30 cellular contexts compared by ENCODE assay signal in genomic region chr5:39539470-39539869, GRCh38.
"Had no signal": no experiment of that assay in that cellular context is flagged by ENCODE, and none has a peak within 500 bp of the region (broad histone marks: within the 10 kb centered on the region; RNA-seq: fewer than 3 reads in every experiment).

No MANE protein-coding gene starts in this region.

- H3K4me1 ChIP-seq: esophagus muscularis mucosa had no signal

- H3K4me3 ChIP-seq: body of pancreas, esophagus muscularis mucosa, gastrocnemius medialis had no signal

- H3K27me3 ChIP-seq: body of pancreas, esophagus muscularis mucosa, gastrocnemius medialis had no signal

- DNase-seq: activated CD4-positive, alpha-beta memory T cell treated with anti-CD3 and anti-CD28 coated beads for 36 hours; activated CD4-positive, alpha-beta T cell treated with anti-CD3 and anti-CD28 coated beads for 36 hours; activated CD4-positive, alpha-beta T cell treated with anti-CD3 and anti-CD28 coated beads, Interleukin-2, amount 10 ng/mL, durations not matched to agents 24 days and 14 days; activated CD4-positive, CD25-positive, alpha-beta regulatory T cell; activated CD4-positive, CD25-positive, alpha-beta regulatory T cell treated with anti-CD3 and anti-CD28 coated beads, Interleukin-2, amount 50 U/mL, for 72 hours; activated CD8-positive, alpha-beta memory T cell treated with anti-CD3 and anti-CD28 coated beads, Interleukin-2, amount 10 ng/mL, durations not matched to agents 7 days and 5 days; activated CD8-positive, alpha-beta memory T cell treated with anti-CD3 and anti-CD28 coated beads, Interleukin-2, amount 50 U/mL, for 4 hours; activated CD8-positive, alpha-beta T cell treated with anti-CD3 and anti-CD28 coated beads, Interleukin-2, amount 10 ng/mL, durations not matched to agents 7 days and 5 days; activated effector memory CD4-positive, alpha-beta T cell treated with anti-CD3 and anti-CD28 coated beads, Interleukin-2, amount 50 U/mL, for 16 hours; activated naive CD4-positive, alpha-beta T cell treated with anti-CD3 and anti-CD28 coated beads for 36 hours; activated naive CD8-positive, alpha-beta T cell treated with anti-CD3 and anti-CD28 coated beads for 36 hours; activated naive CD8-positive, alpha-beta T cell treated with anti-CD3 and anti-CD28 coated beads, Interleukin-2, amount 50 U/mL, for 24 hours; activated T-cell treated with anti-CD3 and anti-CD28 coated beads, Interleukin-2, amount 50 U/mL, for 1 hour; activated T-cell treated with anti-CD3 and anti-CD28 coated beads, Interleukin-2, amount 50 U/mL, for 48 hours; amniotic stem cell; anterior cingulate cortex; body of pancreas; caudate nucleus; cortex of kidney; dermis blood vessel endothelial cell; effector CD4-positive, alpha-beta T cell; effector memory CD8-positive, alpha-beta T cell; erythroblast; foreskin keratinocyte; gastrocnemius medialis; T-helper 2 cell had no signal

- H3K36me3 Mint-ChIP-seq: activated CD4-positive, alpha-beta memory T cell treated with anti-CD3 and anti-CD28 coated beads for 36 hours; activated CD8-positive, alpha-beta memory T cell treated with anti-CD3 and anti-CD28 coated beads, Interleukin-2, amount 10 ng/mL, durations not matched to agents 7 days and 5 days; activated naive CD4-positive, alpha-beta T cell treated with anti-CD3 and anti-CD28 coated beads, Interleukin-2, amount 50 U/mL, for 24 hours; activated naive CD8-positive, alpha-beta T cell treated with anti-CD3 and anti-CD28 coated beads for 36 hours had no signal

- H3K27ac ChIP-seq: body of pancreas, esophagus muscularis mucosa, foreskin keratinocyte, gastrocnemius medialis had no signal

- H3K27ac Mint-ChIP-seq: activated CD4-positive, alpha-beta memory T cell treated with anti-CD3 and anti-CD28 coated beads for 36 hours; activated CD4-positive, alpha-beta T cell treated with anti-CD3 and anti-CD28 coated beads for 36 hours; activated CD4-positive, alpha-beta T cell treated with anti-CD3 and anti-CD28 coated beads, Interleukin-2, amount 10 ng/mL, durations not matched to agents 24 days and 14 days; activated CD8-positive, alpha-beta memory T cell treated with anti-CD3 and anti-CD28 coated beads, Interleukin-2, amount 10 ng/mL, durations not matched to agents 7 days and 5 days; activated CD8-positive, alpha-beta T cell treated with anti-CD3 and anti-CD28 coated beads, Interleukin-2, amount 10 ng/mL, durations not matched to agents 7 days and 5 days; activated naive CD4-positive, alpha-beta T cell treated with anti-CD3 and anti-CD28 coated beads for 36 hours; activated naive CD4-positive, alpha-beta T cell treated with anti-CD3 and anti-CD28 coated beads, Interleukin-2, amount 50 U/mL, for 24 hours; activated naive CD8-positive, alpha-beta T cell treated with anti-CD3 and anti-CD28 coated beads for 36 hours; activated naive CD8-positive, alpha-beta T cell treated with anti-CD3 and anti-CD28 coated beads, Interleukin-2, amount 50 U/mL, for 24 hours; activated T-helper 1 cell treated with anti-CD3 and anti-CD28 coated beads, Interleukin-12 subunit alpha, Interleukin-12 subunit beta, Interleukin-2, Interleukin-4 antibody, amounts not matched to agents 30 ng/mL and 10 ng/mL and 1 ng/mL, durations not matched to agents 14 hours and 24 hours and 36 hours; activated T-helper 2 cell treated with anti-CD3 and anti-CD28 coated beads, Interferon-gamma antibody, Interleukin-2, Interleukin-4, amounts not matched to agents 10 μg/mL and 5 μg/mL and 100 μg/mL, durations not matched to agents 14 hours and 24 hours and 36 hours; effector memory CD8-positive, alpha-beta T cell had no signal

- H3K9me3 ChIP-seq: body of pancreas, esophagus muscularis mucosa, gastrocnemius medialis had no signal

- H3K36me3 ChIP-seq: esophagus muscularis mucosa, gastrocnemius medialis had no signal

- H3K9me3 Mint-ChIP-seq: activated CD4-positive, alpha-beta memory T cell treated with anti-CD3 and anti-CD28 coated beads for 36 hours; activated CD4-positive, alpha-beta T cell treated with anti-CD3 and anti-CD28 coated beads, Interleukin-2, amount 10 ng/mL, durations not matched to agents 24 days and 14 days; activated naive CD4-positive, alpha-beta T cell treated with anti-CD3 and anti-CD28 coated beads for 36 hours; activated naive CD4-positive, alpha-beta T cell treated with anti-CD3 and anti-CD28 coated beads, Interleukin-2, amount 50 U/mL, for 24 hours; activated naive CD8-positive, alpha-beta T cell treated with anti-CD3 and anti-CD28 coated beads for 36 hours; activated naive CD8-positive, alpha-beta T cell treated with anti-CD3 and anti-CD28 coated beads, Interleukin-2, amount 50 U/mL, for 24 hours; activated T-helper 1 cell treated with anti-CD3 and anti-CD28 coated beads, Interleukin-12 subunit alpha, Interleukin-12 subunit beta, Interleukin-2, Interleukin-4 antibody, amounts not matched to agents 30 ng/mL and 10 ng/mL and 1 ng/mL, durations not matched to agents 14 hours and 24 hours and 36 hours; activated T-helper 2 cell treated with anti-CD3 and anti-CD28 coated beads, Interferon-gamma antibody, Interleukin-2, Interleukin-4, amounts not matched to agents 10 μg/mL and 5 μg/mL and 100 μg/mL, durations not matched to agents 14 hours and 24 hours and 36 hours; effector memory CD8-positive, alpha-beta T cell had no signal

- H3K4me3 Mint-ChIP-seq: activated CD4-positive, alpha-beta memory T cell treated with anti-CD3 and anti-CD28 coated beads for 36 hours; activated CD4-positive, alpha-beta T cell treated with anti-CD3 and anti-CD28 coated beads for 36 hours; activated CD4-positive, alpha-beta T cell treated with anti-CD3 and anti-CD28 coated beads, Interleukin-2, amount 10 ng/mL, durations not matched to agents 24 days and 14 days; activated CD8-positive, alpha-beta memory T cell treated with anti-CD3 and anti-CD28 coated beads, Interleukin-2, amount 10 ng/mL, durations not matched to agents 7 days and 5 days; activated CD8-positive, alpha-beta T cell treated with anti-CD3 and anti-CD28 coated beads, Interleukin-2, amount 10 ng/mL, durations not matched to agents 7 days and 5 days; activated naive CD4-positive, alpha-beta T cell treated with anti-CD3 and anti-CD28 coated beads for 36 hours; activated naive CD4-positive, alpha-beta T cell treated with anti-CD3 and anti-CD28 coated beads, Interleukin-2, amount 50 U/mL, for 24 hours; activated naive CD8-positive, alpha-beta T cell treated with anti-CD3 and anti-CD28 coated beads for 36 hours; activated naive CD8-positive, alpha-beta T cell treated with anti-CD3 and anti-CD28 coated beads, Interleukin-2, amount 50 U/mL, for 24 hours; activated T-helper 1 cell treated with anti-CD3 and anti-CD28 coated beads, Interleukin-12 subunit alpha, Interleukin-12 subunit beta, Interleukin-2, Interleukin-4 antibody, amounts not matched to agents 30 ng/mL and 10 ng/mL and 1 ng/mL, durations not matched to agents 14 hours and 24 hours and 36 hours; effector memory CD8-positive, alpha-beta T cell had no signal

- H3K4me1 Mint-ChIP-seq: activated CD4-positive, alpha-beta T cell treated with anti-CD3 and anti-CD28 coated beads for 36 hours; activated CD4-positive, alpha-beta T cell treated with anti-CD3 and anti-CD28 coated beads, Interleukin-2, amount 10 ng/mL, durations not matched to agents 24 days and 14 days; activated CD8-positive, alpha-beta memory T cell treated with anti-CD3 and anti-CD28 coated beads, Interleukin-2, amount 10 ng/mL, durations not matched to agents 7 days and 5 days; activated naive CD4-positive, alpha-beta T cell treated with anti-CD3 and anti-CD28 coated beads, Interleukin-2, amount 50 U/mL, for 24 hours; activated naive CD8-positive, alpha-beta T cell treated with anti-CD3 and anti-CD28 coated beads for 36 hours; activated naive CD8-positive, alpha-beta T cell treated with anti-CD3 and anti-CD28 coated beads, Interleukin-2, amount 50 U/mL, for 24 hours had no signal
